10 cellular contexts compared by ENCODE assay signal in the genomic region with DNA sequence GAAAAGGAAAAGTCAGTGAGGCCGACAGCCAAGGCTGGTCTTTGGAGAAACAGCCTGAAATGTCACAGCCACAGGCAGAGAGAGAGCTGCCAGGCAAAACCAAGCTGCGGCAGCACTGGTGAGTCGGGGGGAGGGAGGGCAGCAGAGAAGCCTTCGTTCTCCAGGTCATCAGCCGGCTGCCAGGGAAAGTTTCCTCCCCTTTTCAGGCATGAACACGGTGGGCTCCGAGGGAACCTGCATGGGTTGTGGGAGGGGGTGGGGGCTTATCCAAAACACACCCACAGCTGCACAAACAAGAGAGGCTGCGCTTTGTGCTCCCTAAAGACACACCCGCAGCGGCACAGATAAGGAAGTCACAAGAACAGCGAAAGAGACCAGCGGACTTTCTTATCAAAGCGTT.
DNase-seq lines count a peak whose midpoint lies in the region; ATAC-seq and TF ChIP-seq lines count a peak whose summit lies in the region.
"Had no signal": no experiment of that assay in that cellular context is flagged by ENCODE, and none has a peak within 500 bp of the region (broad histone marks: within the 10 kb centered on the region; RNA-seq: fewer than 3 reads in every experiment).

No MANE protein-coding gene starts in this region.

- no peaks in the 10 kb centered on the region for H3K36me3 Mint-ChIP-seq in activated naive CD4-positive, alpha-beta T cell treated with anti-CD3 and anti-CD28 coated beads for 36 hours (ENCODE audit: low read depth)
- no peaks in the 10 kb centered on the region for H3K36me3 Mint-ChIP-seq in activated naive CD4-positive, alpha-beta T cell treated with anti-CD3 and anti-CD28 coated beads, Interleukin-2, amount 50 U/mL, for 72 hours
- H3K36me3 Mint-ChIP-seq in activated CD4-positive, alpha-beta memory T cell treated with anti-CD3 and anti-CD28 coated beads for 36 hours = no peaks in the 10 kb centered on the region
- H3K36me3 Mint-ChIP-seq in memory B cell (no peaks in the 10 kb centered on the region), type B pancreatic cell (no peaks in the 10 kb centered on the region)

- H3K27ac Mint-ChIP-seq in activated naive CD4-positive, alpha-beta T cell treated with anti-CD3 and anti-CD28 coated beads for 36 hours = no peak overlapping the region
- H3K27ac Mint-ChIP-seq in activated naive CD4-positive, alpha-beta T cell treated with anti-CD3 and anti-CD28 coated beads, Interleukin-2, amount 50 U/mL, for 72 hours = no peak overlapping the region
- H3K27ac Mint-ChIP-seq in activated CD4-positive, alpha-beta memory T cell treated with anti-CD3 and anti-CD28 coated beads for 36 hours = no peak overlapping the region
- H3K27ac Mint-ChIP-seq in memory B cell = no peak overlapping the region
- no peak overlapping the region for H3K27ac Mint-ChIP-seq in type B pancreatic cell

- intact Hi-C loops in activated naive CD4-positive, alpha-beta T cell treated with anti-CD3 and anti-CD28 coated beads for 36 hours (cut with micrococcal nuclease) = no loop called here
- intact Hi-C loops in activated CD4-positive, alpha-beta memory T cell treated with anti-CD3 and anti-CD28 coated beads for 36 hours (cut with micrococcal nuclease) = no loop called here

- H3K4me1 Mint-ChIP-seq in activated naive CD4-positive, alpha-beta T cell treated with anti-CD3 and anti-CD28 coated beads for 36 hours (ENCODE audit: low read depth) = peaks cover 7% of the 10 kb centered on the region
- H3K4me1 Mint-ChIP-seq in activated CD4-positive, alpha-beta memory T cell treated with anti-CD3 and anti-CD28 coated beads for 36 hours (ENCODE audit: low read depth) = peaks cover 7% of the 10 kb centered on the region
- H3K4me1 Mint-ChIP-seq in memory B cell (peaks cover 4% of the 10 kb centered on the region), type B pancreatic cell (ENCODE audit: unreplicated experiment) (peaks cover 6% of the 10 kb centered on the region)

- peak overlapping the region; percentile 46 for H3K4me3 Mint-ChIP-seq in activated naive CD4-positive, alpha-beta T cell treated with anti-CD3 and anti-CD28 coated beads for 36 hours
- H3K4me3 Mint-ChIP-seq in activated CD4-positive, alpha-beta memory T cell treated with anti-CD3 and anti-CD28 coated beads for 36 hours = peak overlapping the region; percentile 20
- peak overlapping the region; percentile 67 for H3K4me3 Mint-ChIP-seq in memory B cell
- peak overlapping the region; percentile 17 for H3K4me3 Mint-ChIP-seq in type B pancreatic cell

- POLR2A ChIA-PET in activated CD4-positive, alpha-beta memory T cell treated with anti-CD3 and anti-CD28 coated beads for 36 hours (lab: Charles Lee) = no interaction called here

- no peak for ATAC-seq in activated naive CD4-positive, alpha-beta T cell treated with anti-CD3 and anti-CD28 coated beads, Interleukin-2, amount 50 U/mL, for 72 hours
- ATAC-seq in memory B cell (ENCODE audit: low read depth) = no peak
- ATAC-seq: activated CD4-positive, CD25-positive, alpha-beta regulatory T cell treated with anti-CD3 and anti-CD28 coated beads, Interleukin-2, amount 50 U/mL, for 24 hours had no signal

- CTCF ChIA-PET in activated naive CD4-positive, alpha-beta T cell treated with anti-CD3 and anti-CD28 coated beads for 36 hours (lab: Charles Lee) = interaction anchor here (1.7 kb wide), 1 partner anchor 9 kb away, joined by 4 read pairs; no protein-coding TSS in a partner anchor
- CTCF ChIA-PET in activated CD4-positive, alpha-beta memory T cell treated with anti-CD3 and anti-CD28 coated beads for 36 hours (lab: Charles Lee) = no interaction called here

- TF ChIP-seq CTCF in type B pancreatic cell (conservative IDR thresholded peaks at IDR 0.05) = no peak

- no peak for DNase-seq in activated naive CD4-positive, alpha-beta T cell treated with anti-CD3 and anti-CD28 coated beads for 36 hours
- DNase-seq in activated naive CD4-positive, alpha-beta T cell treated with anti-CD3 and anti-CD28 coated beads, Interleukin-2, amount 50 U/mL, for 72 hours (ENCODE audit: low spot score in 2 of 2) = no peak
- DNase-seq in activated CD4-positive, alpha-beta memory T cell treated with anti-CD3 and anti-CD28 coated beads for 36 hours = no peak
- DNase-seq in memory B cell (ENCODE audit: low spot score in 2 of 2) (no peak), type B pancreatic cell (ENCODE audit: extremely low spot score, unreplicated experiment) (peak; percentile 61), NCI-H187 (lab: John Stamatoyannopoulos, UW) (no peak), AG20443 (ENCODE audit: low spot score) (no peak), A172 (ENCODE audit: low spot score) (no peak)
- DNase-seq: NCI-H1694 treated with DMSO at 0.1 percent for 48 hours had no signal

- H3K27me3 Mint-ChIP-seq in activated naive CD4-positive, alpha-beta T cell treated with anti-CD3 and anti-CD28 coated beads for 36 hours (ENCODE audit: low read depth) = no peaks in the 10 kb centered on the region
- H3K27me3 Mint-ChIP-seq in activated CD4-positive, alpha-beta memory T cell treated with anti-CD3 and anti-CD28 coated beads for 36 hours = peaks cover 5% of the 10 kb centered on the region
- peaks cover 5% of the 10 kb centered on the region for H3K27me3 Mint-ChIP-seq in memory B cell
- H3K27me3 Mint-ChIP-seq in type B pancreatic cell = peaks cover 10% of the 10 kb centered on the region

- no peaks in the 10 kb centered on the region for H3K9me3 Mint-ChIP-seq in activated naive CD4-positive, alpha-beta T cell treated with anti-CD3 and anti-CD28 coated beads for 36 hours
- H3K9me3 Mint-ChIP-seq in activated naive CD4-positive, alpha-beta T cell treated with anti-CD3 and anti-CD28 coated beads, Interleukin-2, amount 50 U/mL, for 72 hours = no peaks in the 10 kb centered on the region
- H3K9me3 Mint-ChIP-seq in activated CD4-positive, alpha-beta memory T cell treated with anti-CD3 and anti-CD28 coated beads for 36 hours = no peaks in the 10 kb centered on the region
- H3K9me3 Mint-ChIP-seq in memory B cell = no peaks in the 10 kb centered on the region
- H3K9me3 Mint-ChIP-seq in type B pancreatic cell = no peaks in the 10 kb centered on the region

Comparison
In these comparisons a context has a peak if more than half of its experiments do, and no peak if none do; other contexts are left out.
1. H3K4me3 Mint-ChIP-seq: peak in every context shown above with its lines; median percentile 67 in memory B cell; 46 in activated naive CD4-positive, alpha-beta T cell treated with anti-CD3 and anti-CD28 coated beads for 36 hours; 20 in activated CD4-positive, alpha-beta memory T cell treated with anti-CD3 and anti-CD28 coated beads for 36 hours; 17 in type B pancreatic cell.